8 cellular contexts compared by ENCODE assay signal in genomic region chr2:64767670-64768425, GRCh38.
DNase-seq lines count a peak whose midpoint lies in the region; ATAC-seq and TF ChIP-seq lines count a peak whose summit lies in the region.

No MANE protein-coding gene starts in this region.

- no peaks in the 10 kb centered on the region for H3K9me3 ChIP-seq in upper lobe of right lung

- peaks cover 16% of the 10 kb centered on the region for H3K4me1 ChIP-seq in upper lobe of right lung

- H3K36me3 ChIP-seq in upper lobe of right lung = no peaks in the 10 kb centered on the region

- H3K4me3 ChIP-seq in GM12865 (ENCODE audit: low read depth, low read length) (peak overlapping the region; percentile 72), upper lobe of right lung (peak overlapping the region; percentile 84)

- no peaks in the 10 kb centered on the region for H3K27me3 ChIP-seq in upper lobe of right lung

- DNase-seq in GM12865 (ENCODE audit: low read depth) = peak; percentile 84
- peak; percentile 80 for DNase-seq in NAMALWA (ENCODE audit: low spot score)
- DNase-seq in SKM-1 treated with dmso at 0.1 percent for 144 hours (lab: John Stamatoyannopoulos, UW; ENCODE audit: unreplicated experiment) = peak; percentile 91
- DNase-seq in activated naive CD8-positive, alpha-beta T cell treated with anti-CD3 and anti-CD28 coated beads, Interleukin-2, amount 50 U/mL, for 16 hours (ENCODE audit: low read depth, low spot score) = peak; percentile 51
- peak; percentile 94 for DNase-seq in cardiac septum (ENCODE audit: low spot score)
- DNase-seq in pons (ENCODE audit: low spot score) = peak; percentile 87
- DNase-seq in upper lobe of right lung = peak; percentile 93

- intact Hi-C loops in cardiac septum (cut with DNase I) = loop anchor here (1.0 to 10.0 kb wide), 4 partner anchors 17 to 243 kb away; partner anchors contain the start of genes AFTPH and SERTAD2
- intact Hi-C loops in upper lobe of right lung (cut with DNase I) = no loop called here

- ATAC-seq in HG02588 (IDR thresholded peaks at IDR 0.05; ENCODE audit: unreplicated experiment) (peak; percentile 87), upper lobe of right lung (peak; percentile 97)

- peak overlapping the region; percentile 99 for H3K27ac ChIP-seq in upper lobe of right lung

- TF ChIP-seq CTCF in GM12865 (IDR thresholded peaks at IDR 0.05; ENCODE audit: insufficient read depth, low read depth, low read length, missing control alignments) = no peak
- TF ChIP-seq CTCF in upper lobe of right lung (IDR thresholded peaks at IDR 0.05) = no peak

Comparison
In these comparisons a context has a peak if more than half of its experiments do, and no peak if none do; other contexts are left out.
1. Peak in every context shown above with its lines: DNase-seq, ATAC-seq, H3K4me3 ChIP-seq and H3K27ac ChIP-seq.